In genomic region chr9:132146015-132146414, GRCh38 we compare ENCODE assay signal across 22 cellular contexts. TPM values are rescaled to one million over a fixed set of nuclear protein-coding genes. Genes with fewer than 3 reads are reported as not detected.
"Had no signal": no experiment of that assay in that cellular context is flagged by ENCODE, and none has a peak within 500 bp of the region (broad histone marks: within the 10 kb centered on the region; RNA-seq: fewer than 3 reads in every experiment).

No MANE protein-coding gene starts in this region.

- H3K9ac ChIP-seq: KMS-11 had no signal

- H3K27ac Mint-ChIP-seq: activated CD8-positive, alpha-beta T cell treated with anti-CD3 and anti-CD28 coated beads for 36 hours; activated naive CD4-positive, alpha-beta T cell treated with anti-CD3 and anti-CD28 coated beads, Interleukin-2, amount 50 U/mL, for 24 hours; activated T-cell treated with anti-CD3 and anti-CD28 coated beads, Interleukin-2, amount 50 U/mL, for 24 hours; activated T-helper 1 cell treated with anti-CD3 and anti-CD28 coated beads, Interleukin-12 subunit alpha, Interleukin-12 subunit beta, Interleukin-2, Interleukin-4 antibody, amounts not matched to agents 30 ng/mL and 10 ng/mL and 1 ng/mL, durations not matched to agents 14 hours and 24 hours and 36 hours; T-helper 1 cell treated with Interleukin-12 subunit alpha and Interleukin-12 subunit beta and Interleukin-4 antibody, amounts not matched to agents 30 μg/mL and 1 μg/mL, for 36 hours had no signal

- H3K4me1 ChIP-seq: Peyer's patch had no signal

- H3K36me3 ChIP-seq: Peyer's patch had no signal

- ATAC-seq: activated CD4-positive, CD25-positive, alpha-beta regulatory T cell treated with anti-CD3 and anti-CD28 coated beads, Interleukin-2, amount 50 U/mL, for 24 hours; activated CD8-positive, alpha-beta T cell treated with anti-CD3 and anti-CD28 coated beads for 36 hours had no signal

- H3K9me3 Mint-ChIP-seq: activated CD8-positive, alpha-beta T cell treated with anti-CD3 and anti-CD28 coated beads for 36 hours; activated naive CD4-positive, alpha-beta T cell treated with anti-CD3 and anti-CD28 coated beads, Interleukin-2, amount 50 U/mL, for 24 hours; activated T-cell treated with anti-CD3 and anti-CD28 coated beads, Interleukin-2, amount 50 U/mL, for 24 hours; activated T-helper 1 cell treated with anti-CD3 and anti-CD28 coated beads, Interleukin-12 subunit alpha, Interleukin-12 subunit beta, Interleukin-2, Interleukin-4 antibody, amounts not matched to agents 30 ng/mL and 10 ng/mL and 1 ng/mL, durations not matched to agents 14 hours and 24 hours and 36 hours; T-helper 1 cell treated with Interleukin-12 subunit alpha and Interleukin-12 subunit beta and Interleukin-4 antibody, amounts not matched to agents 30 μg/mL and 1 μg/mL, for 36 hours had no signal

- H3K9me3 ChIP-seq: Peyer's patch had no signal

- H3K27ac ChIP-seq: KMS-11, Peyer's patch, RWPE1 had no signal

- H3K4me2 ChIP-seq: KMS-11 had no signal

- H3K36me3 Mint-ChIP-seq: activated naive CD4-positive, alpha-beta T cell treated with anti-CD3 and anti-CD28 coated beads, Interleukin-2, amount 50 U/mL, for 24 hours had no signal

- H3K27me3 ChIP-seq: Peyer's patch had no signal

- H3K4me3 Mint-ChIP-seq: activated CD8-positive, alpha-beta T cell treated with anti-CD3 and anti-CD28 coated beads for 36 hours; activated naive CD4-positive, alpha-beta T cell treated with anti-CD3 and anti-CD28 coated beads, Interleukin-2, amount 50 U/mL, for 24 hours; activated T-cell treated with anti-CD3 and anti-CD28 coated beads, Interleukin-2, amount 50 U/mL, for 24 hours; activated T-helper 1 cell treated with anti-CD3 and anti-CD28 coated beads, Interleukin-12 subunit alpha, Interleukin-12 subunit beta, Interleukin-2, Interleukin-4 antibody, amounts not matched to agents 30 ng/mL and 10 ng/mL and 1 ng/mL, durations not matched to agents 14 hours and 24 hours and 36 hours; T-helper 1 cell treated with Interleukin-12 subunit alpha and Interleukin-12 subunit beta and Interleukin-4 antibody, amounts not matched to agents 30 μg/mL and 1 μg/mL, for 36 hours had no signal

- DNase-seq: activated CD4-positive, alpha-beta T cell treated with anti-CD3 and anti-CD28 coated beads for 4 hours; activated CD8-positive, alpha-beta memory T cell treated with anti-CD3 and anti-CD28 coated beads, Interleukin-2, amount 50 U/mL, for 4 hours; activated CD8-positive, alpha-beta T cell treated with anti-CD3 and anti-CD28 coated beads for 36 hours; activated effector memory CD4-positive, alpha-beta T cell treated with Interleukin-2 at 50 U/mL for 16 hours; activated naive CD4-positive, alpha-beta T cell; activated T-cell treated with anti-CD3 and anti-CD28 coated beads, Interleukin-2, amount 50 U/mL, for 24 hours; aorta; NCI-H1105; NCI-H1436; NCI-H1694 treated with DMSO at 0.1 percent for 48 hours; NCI-H2029 treated with DMSO at 0.1 percent for 48 hours; NCI-H510A treated with DMSO at 0.1 percent for 48 hours; NCI-H69; Peyer's patch; SHP77 treated with DMSO at 0.1 percent for 48 hours had no signal

- H3K4me3 ChIP-seq: Peyer's patch had no signal

RNA-seq across cellular contexts. Expression of gene NTNG2, which starts 15.8 kb away (rescaled TPM):
- total RNA-seq: MCF 10A had no signal
